In the genomic region with DNA sequence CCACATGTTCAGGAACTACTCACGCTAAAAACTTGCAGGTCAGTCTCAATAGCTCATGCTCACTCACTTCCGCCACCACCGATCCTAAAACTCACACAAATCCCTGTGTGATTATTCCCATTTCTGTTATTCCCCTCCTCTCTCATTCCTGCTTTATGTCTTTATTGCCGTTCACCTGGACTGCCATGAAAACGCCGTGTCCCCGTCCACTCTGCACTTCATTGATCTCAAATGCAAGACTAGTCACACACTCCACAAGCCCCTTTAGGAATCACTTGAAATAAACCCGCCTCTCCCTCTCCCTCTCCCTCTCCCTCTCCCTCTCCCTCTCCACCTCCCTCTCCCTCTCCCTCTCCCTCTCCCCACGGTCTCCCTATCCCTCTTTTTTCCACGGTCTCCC, we compare ENCODE assay signal across 23 cellular contexts.
"Had no signal": no experiment of that assay in that cellular context is flagged by ENCODE, and none has a peak within 500 bp of the region (broad histone marks: within the 10 kb centered on the region; RNA-seq: fewer than 3 reads in every experiment).

No MANE protein-coding gene starts in this region.

- H3K9me3 ChIP-seq: ovary, psoas muscle, stomach, thoracic aorta, tibial artery, transverse colon, upper lobe of right lung, vagina had no signal

- H3K9ac ChIP-seq: neural progenitor cell, parathyroid adenoma had no signal

- ATAC-seq: naive thymus-derived CD4-positive, alpha-beta T cell; psoas muscle; right cardiac atrium; sciatic nerve; stimulated activated effector memory CD8-positive, alpha-beta T cell treated with anti-CD3 and anti-CD28 coated beads, Interleukin-12 subunit alpha, Interleukin-12 subunit beta, amount 100 ng/mL, for 72 hours; stimulated activated naive B cell treated with anti-CD40 and anti-IgM and Interleukin-4, amounts not matched to agents 10 μg/mL and 1 μg/mL and 100 μg/mL, for 72 hours; upper lobe of right lung had no signal

- H2AFZ ChIP-seq: neural progenitor cell, parathyroid adenoma had no signal

- H3K27me3 ChIP-seq: neural progenitor cell, ovary, tibial artery, transverse colon, upper lobe of right lung, vagina had no signal

- H3K27ac ChIP-seq: neural progenitor cell, ovary, parathyroid adenoma, psoas muscle, stomach, thoracic aorta, tibial artery, transverse colon, upper lobe of right lung, vagina had no signal

- H3K36me3 ChIP-seq: neural progenitor cell, ovary, stomach, thoracic aorta, tibial artery, transverse colon, upper lobe of right lung, vagina had no signal

- H3K4me2 ChIP-seq: neural progenitor cell had no signal

- H3K4me1 ChIP-seq: neural progenitor cell, parathyroid adenoma, psoas muscle, stomach, transverse colon, upper lobe of right lung, vagina had no signal

- H3K79me2 ChIP-seq: parathyroid adenoma had no signal

- FAIRE-seq: small intestine had no signal

- H3K4me3 ChIP-seq: neural progenitor cell, ovary, psoas muscle, stomach, thoracic aorta, tibial artery, transverse colon, upper lobe of right lung, vagina had no signal

- DNase-seq: naive thymus-derived CD4-positive, alpha-beta T cell; occipital lobe; ovary; posterior cingulate gyrus; psoas muscle; right cardiac atrium; small intestine; stimulated activated CD4-positive, alpha-beta T cell treated with anti-CD3 and anti-CD28 coated beads, Interleukin-15, amount 100 ng/mL, for 24 hours; stimulated activated CD4-positive, alpha-beta T cell treated with anti-CD3 and anti-CD28 coated beads, Interleukin-2, amount 100 ng/mL, for 24 hours; stimulated activated CD4-positive, alpha-beta T cell treated with anti-CD3 and anti-CD28 coated beads, Interleukin-2, amount 100 ng/mL, for 48 hours; stimulated activated CD4-positive, alpha-beta T cell treated with anti-CD3 and anti-CD28 coated beads, Interleukin-4, amount 100 ng/mL, for 24 hours; stimulated activated naive B cell treated with anti-CD40 and anti-IgM and Interleukin-4, amounts not matched to agents 10 μg/mL and 1 μg/mL and 100 μg/mL, for 72 hours; stimulated activated naive CD4-positive, alpha-beta T cell treated with Interleukin-2 at 50 U/mL for 16 hours; stomach; tibial artery; transverse colon; upper lobe of right lung had no signal
